In the genomic region with DNA sequence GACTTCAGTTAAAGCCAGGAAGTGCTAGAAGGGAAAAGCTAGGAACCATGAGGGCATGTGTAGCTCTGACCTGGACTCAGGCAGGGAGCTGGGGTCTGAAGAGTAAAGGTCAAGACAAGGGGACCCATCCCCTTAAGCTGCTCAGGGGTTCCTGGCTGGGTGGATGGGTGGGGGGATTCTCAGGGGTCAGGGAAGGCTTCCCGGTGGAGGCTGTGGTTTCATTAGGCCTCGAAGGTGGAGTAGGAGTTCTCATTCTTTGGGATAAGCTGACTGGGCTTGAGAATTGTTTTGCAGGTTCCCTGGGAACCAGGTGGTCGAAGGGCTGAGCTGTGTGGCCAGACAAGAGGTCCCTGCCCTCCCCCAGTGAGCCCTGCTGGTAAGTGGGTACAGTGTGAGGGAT, we compare ENCODE assay signal across 13 cellular contexts. TPM values are rescaled to one million over a fixed set of nuclear protein-coding genes. Genes with fewer than 3 reads are reported as not detected.
DNase-seq lines count a peak whose midpoint lies in the region; TF ChIP-seq lines count a peak whose summit lies in the region.
"Had no signal": no experiment of that assay in that cellular context is flagged by ENCODE, and none has a peak within 500 bp of the region (broad histone marks: within the 10 kb centered on the region; RNA-seq: fewer than 3 reads in every experiment).

No MANE protein-coding gene starts in this region.

- peaks cover 0 to 11% (median 0%) of the 10 kb centered on the region in 11 experiments; a peak in 6 of 22 replicates for H3K9me3 ChIP-seq in BLaER1 treated with 17β-estradiol and CSF1 and Interleukin-3, amounts not matched to agents 10 nM and 100 nM (replicated peaks in 1 of 11)
- H3K9me3 ChIP-seq in SJSA1 (replicated peaks) (no peaks in the 10 kb centered on the region), sigmoid colon (no peaks in the 10 kb centered on the region), SK-N-SH (no peaks in the 10 kb centered on the region)

- H3K79me2 ChIP-seq in SK-N-SH (ENCODE audit: insufficient read depth), result no peaks in the 10 kb centered on the region

- no peak for TF ChIP-seq CTCF in fibroblast of mammary gland (conservative IDR thresholded peaks at IDR 0.05; ENCODE audit: control insufficient read depth, insufficient read depth, low read depth, low read length)
- TF ChIP-seq CTCF in sigmoid colon (IDR thresholded peaks at IDR 0.05), result no peak
- TF ChIP-seq CTCF in SK-N-SH (IDR thresholded peaks at IDR 0.05), result no peak

- H3K4me1 ChIP-seq in BLaER1 treated with 17β-estradiol and CSF1 and Interleukin-3, amounts not matched to agents 10 nM and 100 nM, result peaks cover 66 to 79% (median 71%) of the 10 kb centered on the region in 10 experiments
- peaks cover 33% of the 10 kb centered on the region for H3K4me1 ChIP-seq in SJSA1 (replicated peaks)
- peaks cover 0 to 55% (median 50%) of the 10 kb centered on the region in 4 donors for H3K4me1 ChIP-seq in sigmoid colon
- H3K4me1 ChIP-seq in SK-N-SH (ENCODE audit: control insufficient read depth in 1 of 2, insufficient read depth in 2 of 2, low read depth in 1 of 2, low read length in 1 of 2), result peaks cover 8% of the 10 kb centered on the region in 2 experiments; a peak in 2 of 4 replicates

- H3K9ac ChIP-seq in BLaER1 treated with 17β-estradiol and CSF1 and Interleukin-3, amounts not matched to agents 10 nM and 100 nM, result peak overlapping the region in 5 of 11 experiments; percentile 82 to 91 (median 90); a peak in 5 of 22 replicates
- no peak overlapping the region for H3K9ac ChIP-seq in SK-N-SH

- TF ChIP-seq POLR2A in sigmoid colon (IDR thresholded peaks at IDR 0.05), result no peak

- peaks cover 0 to 20% (median 11%) of the 10 kb centered on the region in 11 experiments; a peak in 10 of 22 replicates for H3K27me3 ChIP-seq in BLaER1 treated with 17β-estradiol and CSF1 and Interleukin-3, amounts not matched to agents 10 nM and 100 nM
- H3K27me3 ChIP-seq in SJSA1 (replicated peaks), result no peaks in the 10 kb centered on the region
- no peaks in the 10 kb centered on the region for H3K27me3 ChIP-seq in sigmoid colon
- no peaks in the 10 kb centered on the region for H3K27me3 ChIP-seq in SK-N-SH (ENCODE audit: insufficient read depth)

- peaks cover 0 to 8% (median 0%) of the 10 kb centered on the region in 11 experiments; a peak in 2 of 22 replicates for H3K36me3 ChIP-seq in BLaER1 treated with 17β-estradiol and CSF1 and Interleukin-3, amounts not matched to agents 10 nM and 100 nM
- peaks cover 14% of the 10 kb centered on the region for H3K36me3 ChIP-seq in SJSA1
- peaks cover 0 to 20% (median 6%) of the 10 kb centered on the region in 4 donors for H3K36me3 ChIP-seq in sigmoid colon
- H3K36me3 ChIP-seq in SK-N-SH (replicated peaks in 1 of 2; ENCODE audit: control insufficient read depth in 1 of 2, insufficient read depth in 2 of 2, low read length in 1 of 2), result no peaks in the 10 kb centered on the region

- H3K4me3 ChIP-seq in BLaER1 treated with 17β-estradiol and CSF1 and Interleukin-3, amounts not matched to agents 10 nM and 100 nM, result peak overlapping the region in 5 of 10 experiments; percentile 56 to 68 (median 62); a peak in 4 of 20 replicates
- peak overlapping the region; percentile 57 for H3K4me3 ChIP-seq in SJSA1
- H3K4me3 ChIP-seq in fibroblast of mammary gland (ENCODE audit: control insufficient read depth, low read depth, low read length), result peak overlapping the region; percentile 66
- H3K4me3 ChIP-seq in sigmoid colon, result peak overlapping the region in 2 of 4 donors; percentile 82
- no peak overlapping the region for H3K4me3 ChIP-seq in SK-N-SH (ENCODE audit: low read depth in 2 of 2, low read length in 1 of 2)

- POLR2A ChIA-PET in SK-N-SH (lab: Yijun Ruan, JAX), result no interaction called here

- CTCF ChIA-PET in SK-N-SH (lab: Yijun Ruan, JAX), result interaction anchor here (0.7 kb wide), 1 partner anchor 16 kb away, joined by 3 read pairs; no protein-coding TSS in a partner anchor

- no peaks in the 10 kb centered on the region for H3K9me2 ChIP-seq in SK-N-SH

- H3F3A ChIP-seq in SK-N-SH (replicated peaks; ENCODE audit: insufficient read depth), result no peaks in the 10 kb centered on the region

- H4K20me1 ChIP-seq in BLaER1 treated with 17β-estradiol and CSF1 and Interleukin-3, amounts not matched to agents 10 nM and 100 nM, result no peaks in the 10 kb centered on the region
- no peaks in the 10 kb centered on the region for H4K20me1 ChIP-seq in SK-N-SH (ENCODE audit: insufficient read depth)

- H3K27ac ChIP-seq in BLaER1 treated with 17β-estradiol and CSF1 and Interleukin-3, amounts not matched to agents 10 nM and 100 nM, result peak overlapping the region in 9 of 11 experiments; percentile 86 to 95 (median 88); a peak in 13 of 22 replicates
- H3K27ac ChIP-seq in SJSA1 (no peak overlapping the region), sigmoid colon (peak overlapping the region; percentile 90 to 93 (median 92)), SK-N-SH (ENCODE audit: low read depth in 2 of 2, low read length in 1 of 2) (no peak overlapping the region)

- H2AFZ ChIP-seq in SK-N-SH (ENCODE audit: low read depth), result no peak overlapping the region

- TF ChIP-seq EP300 in sigmoid colon (IDR thresholded peaks at IDR 0.05) (no peak), SK-N-SH (IDR thresholded peaks at IDR 0.05; ENCODE audit: borderline replicate concordance in 1 of 2, low read depth in 1 of 2, low read length in 1 of 2) (no peak)

- intact Hi-C loops in sigmoid colon (cut with DNase I), result loop anchor here (5.0 to 10.0 kb wide), 2 partner anchors 292 to 390 kb away; partner anchors contain the start of gene SNU13

- WGBS in sigmoid colon, 2 donors, result 93 to 95% methylated on average over 3 of the region's 3 CpGs
- 77% methylated on average over 3 of the region's 3 CpGs for WGBS in SK-N-SH (ENCODE audit: low lambda C conversion rate)

- TF ChIP-seq RAD21 in SK-N-SH (IDR thresholded peaks at IDR 0.05; ENCODE audit: low read length), result no peak

- peak overlapping the region; percentile 75 to 93 (median 86) for H3K4me2 ChIP-seq in BLaER1 treated with 17β-estradiol and CSF1 and Interleukin-3, amounts not matched to agents 10 nM and 100 nM
- no peak overlapping the region for H3K4me2 ChIP-seq in SK-N-SH

- DNase-seq in SJSA1 (ENCODE audit: low read depth in 1 of 2, low spot score in 2 of 2) (no peak), fibroblast of mammary gland (ENCODE audit: low read depth) (no peak), sigmoid colon (no peak), iPS-NIHi7 (ENCODE audit: extremely low spot score) (no peak), OCI-M1 (lab: John Stamatoyannopoulos, UW) (no peak), SK-N-SH (no peak)
- DNase-seq in NK-92 treated with Interleukin-12 subunit alpha and Interleukin-12 subunit beta, amount 100 ng/mL, for 24 hours (lab: John Stamatoyannopoulos, UW), result no peak
- DNase-seq: activated naive CD4-positive, alpha-beta T cell treated with Interleukin-2 at 50 U/mL for 16 hours; foreskin melanocyte; NCI-H2227 treated with DMSO at 0.1 percent for 48 hours; occipital lobe had no signal

RNA-seq across cellular contexts. Expression of gene PHETA2, which starts 1.2 kb away (rescaled TPM):
- total RNA-seq in SJSA1 (2014; rRNA removed; shearing (Covaris generic)), result 9.7 and 14.9 TPM in 2 replicates
- 10 to 100 TPM; 13.8 to 18.0 (median 15.6) TPM for total RNA-seq in sigmoid colon
- 10 to 100 TPM; 13.2 to 17.4 (median 13.4) TPM for polyA plus RNA-seq in sigmoid colon
- polyA plus RNA-seq in SK-N-SH (2012; rRNA removed), result 0.05 and 0.18 TPM in 2 replicates
- 0.05 and 0.07 TPM in 2 replicates for polyA plus RNA-seq in SK-N-SH (2012; cell fraction: cytosol; rRNA removed)
- 0.29 and 0.30 TPM in 2 replicates for polyA plus RNA-seq in SK-N-SH (2012; cell fraction: nucleus; rRNA removed)
- total RNA-seq: G401 had no signal

RNA-seq across cellular contexts. Expression of gene SMDT1, which starts 4.2 kb away (rescaled TPM):
- total RNA-seq in SJSA1 (2014; rRNA removed; shearing (Covaris generic)), result 8.6 and 21.3 TPM in 2 replicates
- 10 to 100 TPM; 12.1 to 23.9 (median 21.9) TPM for total RNA-seq in sigmoid colon
- polyA plus RNA-seq in sigmoid colon, result 100 to 1,000 TPM in 2 of 3 donors, 10 to 100 TPM in 1; 87.4 to 187 (median 181) TPM
- 23.4 and 29.8 TPM in 2 replicates for polyA plus RNA-seq in SK-N-SH (2012; rRNA removed)
- polyA plus RNA-seq in SK-N-SH (2012; cell fraction: cytosol; rRNA removed), result 24.0 and 26.8 TPM in 2 replicates
- 8.9 and 9.6 TPM in 2 replicates for polyA plus RNA-seq in SK-N-SH (2012; cell fraction: nucleus; rRNA removed)

RNA-seq across cellular contexts. Expression of gene NAGA, which starts 4.7 kb away (rescaled TPM):
- total RNA-seq in SJSA1 (2014; rRNA removed; shearing (Covaris generic)), result 39.6 and 41.2 TPM in 2 replicates
- 10 to 100 TPM; 18.6 to 28.6 (median 21.7) TPM for total RNA-seq in sigmoid colon
- polyA plus RNA-seq in sigmoid colon, result 10 to 100 TPM in 2 of 3 donors, 1 to 10 TPM in 1; 6.6 to 27.7 (median 20.1) TPM
- 15.4 and 16.8 TPM in 2 replicates for polyA plus RNA-seq in SK-N-SH (2012; rRNA removed)
- 8.2 and 11.0 TPM in 2 replicates for polyA plus RNA-seq in SK-N-SH (2012; cell fraction: cytosol; rRNA removed)
- polyA plus RNA-seq in SK-N-SH (2012; cell fraction: nucleus; rRNA removed), result 11.2 and 14.8 TPM in 2 replicates

RNA-seq across cellular contexts. Expression of gene NDUFA6, which starts 15.3 kb away (rescaled TPM):
- total RNA-seq in SJSA1 (2014; rRNA removed; shearing (Covaris generic)), result 114 and 245 TPM in 2 replicates
- total RNA-seq in sigmoid colon, result 100 to 1,000 TPM in 1 of 4 donors, 10 to 100 TPM in 3; 61.8 to 104 (median 82.6) TPM
- polyA plus RNA-seq in sigmoid colon (100 to 1,000 TPM; 112 to 248 (median 161) TPM), SK-N-SH (2012; rRNA removed) (37.8 and 42.0 TPM in 2 replicates)
- polyA plus RNA-seq in SK-N-SH (2012; cell fraction: cytosol; rRNA removed), result 48.5 and 52.2 TPM in 2 replicates
- polyA plus RNA-seq in SK-N-SH (2012; cell fraction: nucleus; rRNA removed), result 12.8 and 13.7 TPM in 2 replicates

RNA-seq across cellular contexts. Expression of gene CYP2D6, which starts 55.3 kb away (rescaled TPM):
- 0.05 TPM in 1 of 2 replicates, not detected in the other for total RNA-seq in SJSA1 (2014; rRNA removed; shearing (Covaris generic))
- total RNA-seq in sigmoid colon, result under 1 TPM in 2 of 4 donors, not detected in 2; 0.36 to 0.81 TPM
- polyA plus RNA-seq in sigmoid colon, result 1 to 10 TPM in 2 of 3 donors, not detected in 1; 1.6 to 3.7 TPM
- polyA plus RNA-seq in SK-N-SH (2012; rRNA removed), result 0.26 and 0.32 TPM in 2 replicates
- polyA plus RNA-seq in SK-N-SH (2012; cell fraction: cytosol; rRNA removed), result 0.03 and 0.05 TPM in 2 replicates
- 5.0 and 6.1 TPM in 2 replicates for polyA plus RNA-seq in SK-N-SH (2012; cell fraction: nucleus; rRNA removed)

Comparison
In these comparisons a context has a peak if more than half of its experiments do, and no peak if none do; other contexts are left out.
1. H3K27ac ChIP-seq: peak in BLaER1 treated with 17β-estradiol and CSF1 and Interleukin-3, amounts not matched to agents 10 nM and 100 nM (9 of 11) and sigmoid colon (4 of 4); none in SJSA1 (single experiment) and SK-N-SH (0 of 2).
2. H3K4me3 ChIP-seq: peak in SJSA1 (single experiment) and fibroblast of mammary gland (single experiment); none in SK-N-SH (0 of 2).